9 cellular contexts compared by ENCODE assay signal in the genomic region with DNA sequence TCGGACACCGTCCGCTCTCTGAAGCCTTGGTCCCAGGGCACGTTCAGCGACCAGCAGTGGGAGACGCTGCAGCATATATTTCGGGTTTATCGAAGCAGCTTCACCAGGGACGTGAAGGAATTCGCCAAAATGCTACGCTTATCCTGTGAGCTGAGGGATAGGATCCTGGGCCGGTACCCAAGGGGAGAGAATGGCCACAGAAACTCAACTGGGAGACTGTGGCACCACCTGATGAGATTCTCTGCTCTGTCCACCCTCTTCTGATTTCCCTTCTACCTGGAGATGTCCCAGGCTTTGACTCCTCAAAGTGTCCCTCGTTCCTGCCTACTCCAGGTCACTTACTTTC. TPM values are rescaled to one million over a fixed set of nuclear protein-coding genes. Genes with fewer than 3 reads are reported as not detected.
DNase-seq lines count a peak whose midpoint lies in the region; ATAC-seq, FAIRE-seq and TF ChIP-seq lines count a peak whose summit lies in the region.
"Had no signal": no experiment of that assay in that cellular context is flagged by ENCODE, and none has a peak within 500 bp of the region (broad histone marks: within the 10 kb centered on the region; RNA-seq: fewer than 3 reads in every experiment).

No MANE protein-coding gene starts in this region.

- no peak overlapping the region for H3K27ac Mint-ChIP-seq in activated CD4-positive, alpha-beta T cell treated with anti-CD3 and anti-CD28 coated beads, Interleukin-2, amount 10 ng/mL, durations not matched to agents 7 days and 5 days
- peak overlapping the region; percentile 88 for H3K27ac Mint-ChIP-seq in memory B cell

- TF ChIP-seq EP300 in GM12878 (IDR thresholded peaks at IDR 0.05; ENCODE audit: borderline replicate concordance in 1 of 2, control insufficient read depth in 1 of 2, low read depth in 2 of 2, low read length in 2 of 2) (no peak), suprapubic skin (IDR thresholded peaks at IDR 0.05) (no peak)

- CTCF ChIA-PET in activated CD4-positive, alpha-beta T cell treated with anti-CD3 and anti-CD28 coated beads, Interleukin-2, amount 10 ng/mL, durations not matched to agents 7 days and 5 days (lab: Charles Lee), result no interaction called here
- CTCF ChIA-PET in GM12878 (lab: Yijun Ruan, JAX), result interaction anchor here (2.6 kb wide), 1 partner anchor 23 kb away, joined by 10 read pairs; no protein-coding TSS in a partner anchor

- peaks cover 23% of the 10 kb centered on the region for H3K4me1 Mint-ChIP-seq in activated CD4-positive, alpha-beta T cell treated with anti-CD3 and anti-CD28 coated beads, Interleukin-2, amount 10 ng/mL, durations not matched to agents 7 days and 5 days
- H3K4me1 Mint-ChIP-seq in memory B cell, result peaks cover 48% of the 10 kb centered on the region

- no peak for DNase-seq in activated CD4-positive, alpha-beta T cell treated with anti-CD3 and anti-CD28 coated beads, Interleukin-2, amount 10 ng/mL, durations not matched to agents 7 days and 5 days
- DNase-seq in activated CD4-positive, alpha-beta T cell treated with anti-CD3 and anti-CD28 coated beads, Interleukin-2, amount 50 U/mL, for 1 hour, result no peak
- no peak for DNase-seq in GM12878 (ENCODE audit: low read depth, low spot score)
- no peak for DNase-seq in memory B cell (ENCODE audit: low spot score in 2 of 2)
- DNase-seq in suprapubic skin (ENCODE audit: low spot score in 2 of 2), result no peak
- no peak for DNase-seq in AG20443 (ENCODE audit: low spot score)
- no peak for DNase-seq in NCI-H1694 treated with DMSO at 0.1 percent for 48 hours (lab: John Stamatoyannopoulos, UW)
- no peak for DNase-seq in RKO (ENCODE audit: low spot score)
- DNase-seq: activated naive CD4-positive, alpha-beta T cell treated with anti-CD3 and anti-CD28 coated beads, Interleukin-2, amount 50 U/mL, for 16 hours had no signal

- no peaks in the 10 kb centered on the region for H3K9me3 Mint-ChIP-seq in activated CD4-positive, alpha-beta T cell treated with anti-CD3 and anti-CD28 coated beads, Interleukin-2, amount 10 ng/mL, durations not matched to agents 7 days and 5 days
- no peaks in the 10 kb centered on the region for H3K9me3 Mint-ChIP-seq in memory B cell

- H3K79me2 ChIP-seq in GM12878 (ENCODE audit: control insufficient read depth, insufficient read depth, low read length), result no peaks in the 10 kb centered on the region

- no peaks in the 10 kb centered on the region for H4K20me1 ChIP-seq in GM12878 (ENCODE audit: control insufficient read depth, insufficient read depth)

- H3K9me3 ChIP-seq in GM12878 (replicated peaks; ENCODE audit: control insufficient read depth, insufficient read depth, low read length) (no peaks in the 10 kb centered on the region; the same call in none of the 3 replicates), suprapubic skin (no peaks in the 10 kb centered on the region)

- RAD21 ChIA-PET in GM12878 (lab: Charles Lee; ENCODE audit: unreplicated experiment), result interaction anchor here (1.6 kb wide), 1 partner anchor 148 kb away, joined by 5 read pairs; no protein-coding TSS in a partner anchor

- peak overlapping the region; percentile 95 for H3K4me2 ChIP-seq in GM12878 (ENCODE audit: control insufficient read depth, insufficient read depth)

- peak overlapping the region; percentile 79 for H3K4me3 Mint-ChIP-seq in activated CD4-positive, alpha-beta T cell treated with anti-CD3 and anti-CD28 coated beads, Interleukin-2, amount 10 ng/mL, durations not matched to agents 7 days and 5 days
- peak overlapping the region; percentile 86 for H3K4me3 Mint-ChIP-seq in memory B cell

- H3K36me3 ChIP-seq in GM12878 (ENCODE audit: control insufficient read depth in 2 of 2, insufficient read depth in 2 of 2, low read length in 1 of 2), result no peaks in the 10 kb centered on the region
- no peaks in the 10 kb centered on the region for H3K36me3 ChIP-seq in suprapubic skin

- H3K27me3 ChIP-seq in GM12878 (replicated peaks in 1 of 2; ENCODE audit: control insufficient read depth in 2 of 2, insufficient read depth in 2 of 2, low read length in 1 of 2) (peaks cover 11 to 24% of the 10 kb centered on the region in 2 experiments), suprapubic skin (peaks cover 58% of the 10 kb centered on the region)

- TF ChIP-seq POLR2A in GM12878 (IDR thresholded peaks at IDR 0.05; ENCODE audit: low read depth, low read length) (no peak), suprapubic skin (IDR thresholded peaks at IDR 0.05) (no peak)

- no peak overlapping the region; the same call in 1 of the 2 replicates for H3K9ac ChIP-seq in GM12878 (ENCODE audit: control insufficient read depth, insufficient read depth, low read length)

- in situ Hi-C loops in GM12878 (cut with MboI), result no loop called here

- POLR2A ChIA-PET in activated CD4-positive, alpha-beta T cell treated with anti-CD3 and anti-CD28 coated beads, Interleukin-2, amount 10 ng/mL, durations not matched to agents 7 days and 5 days (lab: Charles Lee), result no interaction called here
- POLR2A ChIA-PET in GM12878 (lab: Charles Lee), result no interaction called here

- H3K4me1 ChIP-seq in GM12878 (ENCODE audit: control insufficient read depth, insufficient read depth, low read length) (peaks cover 29% of the 10 kb centered on the region), suprapubic skin (peaks cover 15% of the 10 kb centered on the region)

- H3K4me3 ChIP-seq in GM12878 (peak overlapping the region; percentile 65; the same call in 1 of the 2 replicates), suprapubic skin (peak overlapping the region; percentile 51)

- WGBS in GM12878 (ENCODE audit: insufficient coverage, insufficient replicate concordance, low lambda C conversion rate, missing lambda C conversion rate), result 48% methylated on average over 13 of the region's 13 CpGs
- 18% methylated on average over 6 of the region's 13 CpGs for WGBS in suprapubic skin

- H2AFZ ChIP-seq in GM12878 (ENCODE audit: control insufficient read depth, low read depth, low read length), result no peak overlapping the region

- H3K27me3 Mint-ChIP-seq in activated CD4-positive, alpha-beta T cell treated with anti-CD3 and anti-CD28 coated beads, Interleukin-2, amount 10 ng/mL, durations not matched to agents 7 days and 5 days, result peaks cover 64% of the 10 kb centered on the region
- no peaks in the 10 kb centered on the region for H3K27me3 Mint-ChIP-seq in memory B cell

- peaks cover 2% of the 10 kb centered on the region for H3K36me3 Mint-ChIP-seq in activated CD4-positive, alpha-beta T cell treated with anti-CD3 and anti-CD28 coated beads, Interleukin-2, amount 10 ng/mL, durations not matched to agents 7 days and 5 days (ENCODE audit: low read depth)
- H3K36me3 Mint-ChIP-seq in memory B cell, result peaks cover 22% of the 10 kb centered on the region

- no peak for TF ChIP-seq CTCF in GM12878 (IDR thresholded peaks at IDR 0.05 in 2 of 3, conservative IDR thresholded peaks at IDR 0.05 in 1 of 3; ENCODE audit: control insufficient read depth in 2 of 3, extremely low read depth in 1 of 3, insufficient read depth in 1 of 3, low read depth in 3 of 3, low read length in 3 of 3)
- TF ChIP-seq CTCF in suprapubic skin (IDR thresholded peaks at IDR 0.05), result no peak

- no TSS peak for BruUV-seq in GM12878 (replicated peaks; lab: Mats Ljungman, UMichigan)

- TF ChIP-seq RAD21 in GM12878 (IDR thresholded peaks at IDR 0.05; ENCODE audit: insufficient read depth, low read depth, low read length), result no peak

- H3K27ac ChIP-seq in GM12878 (ENCODE audit: control insufficient read depth, insufficient read depth) (no peak overlapping the region), suprapubic skin (no peak overlapping the region)

- no peak for ATAC-seq in GM12878
- ATAC-seq in memory B cell (ENCODE audit: low read depth), result no peak

- intact Hi-C loops in GM12878 (cut with micrococcal nuclease; ENCODE audit: unreplicated experiment), result no loop called here

- SMC1A ChIA-PET in GM12878 (lab: Charles Lee; ENCODE audit: uncharacterized antibody, unreplicated experiment), result interaction anchor here (1.2 kb wide), 1 partner anchor 22 kb away, joined by 3 read pairs; no protein-coding TSS in a partner anchor

- FAIRE-seq in GM12878 (lab: Jason Lieb, UNC), result no peak

TF ChIP-seq in GM12878, 131 proteins besides CTCF, POLR2A, EP300 and RAD21 (continues in another document):
- no peak for TF ChIP-seq MEF2A (IDR thresholded peaks at IDR 0.05; ENCODE audit: insufficient read depth, low read depth, low read length)
- TF ChIP-seq BACH1 (IDR thresholded peaks at IDR 0.05; ENCODE audit: borderline replicate concordance), result no peak
- no peak for TF ChIP-seq CREM (IDR thresholded peaks at IDR 0.05; ENCODE audit: low read depth)
- no peak for TF ChIP-seq RFX5 (IDR thresholded peaks at IDR 0.05; ENCODE audit: low read depth, low read length)
- TF ChIP-seq, protein P1, sequence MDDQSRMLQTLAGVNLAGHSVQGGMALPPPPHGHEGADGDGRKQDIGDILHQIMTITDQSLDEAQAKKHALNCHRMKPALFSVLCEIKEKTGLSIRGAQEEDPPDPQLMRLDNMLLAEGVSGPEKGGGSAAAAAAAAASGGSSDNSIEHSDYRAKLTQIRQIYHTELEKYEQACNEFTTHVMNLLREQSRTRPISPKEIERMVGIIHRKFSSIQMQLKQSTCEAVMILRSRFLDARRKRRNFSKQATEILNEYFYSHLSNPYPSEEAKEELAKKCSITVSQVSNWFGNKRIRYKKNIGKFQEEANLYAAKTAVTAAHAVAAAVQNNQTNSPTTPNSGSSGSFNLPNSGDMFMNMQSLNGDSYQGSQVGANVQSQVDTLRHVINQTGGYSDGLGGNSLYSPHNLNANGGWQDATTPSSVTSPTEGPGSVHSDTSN (IDR thresholded peaks at IDR 0.05; ENCODE audit: insufficient replicate concordance, low read depth, low read length), result no peak
- no peak for TF ChIP-seq NBN (IDR thresholded peaks at IDR 0.05)

RNA-seq across cellular contexts. Expression of gene CD1D, which starts 0.9 kb away (rescaled TPM):
- not detected for total RNA-seq in activated CD4-positive, alpha-beta T cell treated with anti-CD3 and anti-CD28 coated beads, Interleukin-2, amount 10 ng/mL, durations not matched to agents 7 days and 5 days
- 4.4 and 5.2 TPM in 2 replicates for total RNA-seq in GM12878 (2013; cell fraction: nucleolus; rRNA removed)
- total RNA-seq in GM12878 (2014; rRNA removed), result 0.87 and 0.90 TPM in 2 replicates
- 0.60 and 0.81 TPM in 2 replicates for total RNA-seq in GM12878 (2014; rRNA removed; fragmentation: Illumina TruSeq; extraction: Trizol)
- total RNA-seq in GM12878 (2021), result 0.72 and 1.4 TPM in 2 replicates
- 1.9 TPM for polyA plus RNA-seq in GM12878 (2011; ENCODE audit: low read depth)
- polyA plus RNA-seq in GM12878 (2011; rRNA removed), result 0.06 and 0.26 TPM in 2 replicates
- 0.07 and 0.15 TPM in 2 replicates for polyA plus RNA-seq in GM12878 (2011; cell fraction: cytosol; rRNA removed)
- 0.21 and 0.42 TPM in 2 replicates for polyA plus RNA-seq in GM12878 (2011; cell fraction: nucleus; rRNA removed)
- polyA plus RNA-seq in GM12878 (2012), result 2.3 TPM in 1 of 2 replicates, not detected in the other
- 0.44 and 0.65 TPM in 2 replicates for polyA plus RNA-seq in GM12878 (2014; fragmentation: Illumina TruSeq; extraction: Trizol)
- under 1 TPM; 0.21 to 0.31 TPM for polyA plus RNA-seq in GM12878 (2014; fragmentation: Nextera tagmentation; extraction: Ambion mirVana)
- 0.96 and 1.2 TPM in 2 replicates for polyA plus RNA-seq in GM12878 (2014; rRNA removed)
- not detected for polyA plus RNA-seq in GM12878 (2016; fragmentation: Nextera tagmentation; extraction: Ambion mirVana)
- not detected in 2 replicates for polyA minus RNA-seq in GM12878 (2011; rRNA and poly(A)+ RNA removed)
- not detected in 2 replicates for polyA minus RNA-seq in GM12878 (2011; cell fraction: cytosol; rRNA and poly(A)+ RNA removed)
- polyA minus RNA-seq in GM12878 (2011; cell fraction: nucleus; rRNA and poly(A)+ RNA removed), result 0.12 and 0.19 TPM in 2 replicates
- under 1 TPM in 2 of 4 donors, not detected in 2; 0.38 to 0.97 TPM for total RNA-seq in suprapubic skin
